In genomic region chr4:69458184-69458826, GRCh38 we compare ENCODE assay signal across 1 cellular context.
TF ChIP-seq lines count a peak whose summit lies in the region.

No MANE protein-coding gene starts in this region.

TF ChIP-seq in liver, 16 proteins besides CTCF, POLR2A, EP300 and RAD21 (continued from another document):
- peak; percentile 64 for TF ChIP-seq REST (IDR thresholded peaks at IDR 0.05)
- no peak for TF ChIP-seq TAF1 (conservative IDR thresholded peaks at IDR 0.05)
- TF ChIP-seq FOXA1 (IDR thresholded peaks at IDR 0.05) = peak; percentile 20
- TF ChIP-seq HNF4G (IDR thresholded peaks at IDR 0.05) = peak; percentile 82
